ENCODE assay signal across 8 cellular contexts in genomic region chr10:32376780-32377179, GRCh38. TPM values are rescaled to one million over a fixed set of nuclear protein-coding genes. Genes with fewer than 3 reads are reported as not detected.
DNase-seq lines count a peak whose midpoint lies in the region; ATAC-seq and TF ChIP-seq lines count a peak whose summit lies in the region.

No MANE protein-coding gene starts in this region.

- 5% methylated on average over 3 of the region's 3 CpGs for WGBS in suprapubic skin

- H3K4me3 ChIP-seq in iPS-11a (ENCODE audit: low read depth, low read length) (peak overlapping the region; percentile 9), suprapubic skin (peak overlapping the region; percentile 77)

- no peak for TF ChIP-seq EP300 in suprapubic skin (IDR thresholded peaks at IDR 0.05)

- DNase-seq in T-helper 1 cell (no peak), T-cell (no peak), suprapubic skin (ENCODE audit: low spot score in 2 of 2) (no peak), NOMO-1 treated with dmso at 0.1 percent for 144 hours (lab: John Stamatoyannopoulos, UW; ENCODE audit: unreplicated experiment) (no peak)

- TF ChIP-seq POLR2A in suprapubic skin (IDR thresholded peaks at IDR 0.05): no peak

- H3K9me3 Mint-ChIP-seq in T-helper 1 cell treated with Interleukin-12 subunit alpha and Interleukin-12 subunit beta and Interleukin-4 antibody, amounts not matched to agents 30 μg/mL and 1 μg/mL, for 36 hours: no peaks in the 10 kb centered on the region
- H3K9me3 Mint-ChIP-seq in T-cell: no peaks in the 10 kb centered on the region

- CTCF ChIA-PET in T-cell (lab: Charles Lee): interaction anchor here (0.6 to 2.9 kb wide), 7 partner anchors 8 to 69 kb away, joined by 3 to 24 read pairs (median 5); partner anchors contain the start of gene CCDC7 (in 1 of the 2)

- TF ChIP-seq CTCF in suprapubic skin (IDR thresholded peaks at IDR 0.05): no peak

- no peaks in the 10 kb centered on the region for H3K9me3 ChIP-seq in suprapubic skin

- H3K4me1 Mint-ChIP-seq in T-helper 1 cell treated with Interleukin-12 subunit alpha and Interleukin-12 subunit beta and Interleukin-4 antibody, amounts not matched to agents 30 μg/mL and 1 μg/mL, for 36 hours (ENCODE audit: low read depth): peaks cover 22% of the 10 kb centered on the region
- H3K4me1 Mint-ChIP-seq in T-cell: peaks cover 33 to 36% (median 34%) of the 10 kb centered on the region in 3 donors

- no peak overlapping the region for H3K27ac ChIP-seq in suprapubic skin

- peaks cover 33% of the 10 kb centered on the region for H3K4me1 ChIP-seq in suprapubic skin

- H3K27me3 ChIP-seq in suprapubic skin: no peaks in the 10 kb centered on the region

- no peaks in the 10 kb centered on the region for H3K36me3 ChIP-seq in suprapubic skin

- no peaks in the 10 kb centered on the region for H3K27me3 Mint-ChIP-seq in T-helper 1 cell treated with Interleukin-12 subunit alpha and Interleukin-12 subunit beta and Interleukin-4 antibody, amounts not matched to agents 30 μg/mL and 1 μg/mL, for 36 hours (ENCODE audit: low read depth)
- no peaks in the 10 kb centered on the region for H3K27me3 Mint-ChIP-seq in T-cell

- H3K36me3 Mint-ChIP-seq in T-helper 1 cell treated with Interleukin-12 subunit alpha and Interleukin-12 subunit beta and Interleukin-4 antibody, amounts not matched to agents 30 μg/mL and 1 μg/mL, for 36 hours (ENCODE audit: low read depth): peaks cover 5% of the 10 kb centered on the region
- peaks cover 16% of the 10 kb centered on the region for H3K36me3 Mint-ChIP-seq in T-cell

- peak overlapping the region; percentile 83 for H3K4me3 Mint-ChIP-seq in T-helper 1 cell treated with Interleukin-12 subunit alpha and Interleukin-12 subunit beta and Interleukin-4 antibody, amounts not matched to agents 30 μg/mL and 1 μg/mL, for 36 hours
- H3K4me3 Mint-ChIP-seq in T-cell: no peak overlapping the region

- ATAC-seq in T-cell (replicated peaks in 1 of 4): no peak
- no peak for ATAC-seq in GM21825 (IDR thresholded peaks at IDR 0.05; ENCODE audit: unreplicated experiment)
- ATAC-seq in HG03108 (IDR thresholded peaks at IDR 0.05; ENCODE audit: unreplicated experiment): no peak

- POLR2A ChIA-PET in T-cell (lab: Charles Lee): interaction anchor here in 1 of 2 donors (1.5 kb wide), 1 partner anchor 40 kb away, joined by 4 read pairs; no protein-coding TSS in a partner anchor

- H3K27ac Mint-ChIP-seq in T-helper 1 cell treated with Interleukin-12 subunit alpha and Interleukin-12 subunit beta and Interleukin-4 antibody, amounts not matched to agents 30 μg/mL and 1 μg/mL, for 36 hours: peak overlapping the region; percentile 84
- H3K27ac Mint-ChIP-seq in T-cell: peak overlapping the region; percentile 74 to 90

RNA-seq across cellular contexts. Expression of gene EPC1, which starts 29.8 kb away (rescaled TPM):
- 100 to 1,000 TPM in 3 of 5 donors, 10 to 100 TPM in 2; 88.0 to 161 (median 101) TPM for total RNA-seq in T-cell
- total RNA-seq in suprapubic skin: 10 to 100 TPM; 29.6 to 55.4 (median 47.1) TPM
